In the genomic region with DNA sequence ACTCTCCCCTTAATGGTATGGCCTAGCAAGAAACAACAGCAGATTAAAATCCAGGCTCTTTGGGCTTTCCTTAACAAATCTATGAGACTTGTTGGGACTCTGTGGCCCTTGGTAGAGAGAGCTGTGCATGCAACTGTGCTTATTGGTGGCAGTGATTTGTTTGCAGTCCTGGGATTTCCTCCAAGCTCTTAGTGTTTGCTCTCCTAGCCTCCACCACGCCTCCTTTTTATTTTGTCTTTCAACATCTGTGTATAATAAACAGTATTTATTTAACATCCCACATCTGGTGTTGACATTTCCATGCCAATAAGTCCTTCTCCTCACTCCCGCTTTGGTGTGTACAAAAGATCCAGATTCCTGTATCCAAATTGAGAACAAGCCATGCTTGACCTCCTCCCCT, we compare ENCODE assay signal across 22 cellular contexts. TPM values are rescaled to one million over a fixed set of nuclear protein-coding genes. Genes with fewer than 3 reads are reported as not detected.
"Had no signal": no experiment of that assay in that cellular context is flagged by ENCODE, and none has a peak within 500 bp of the region (broad histone marks: within the 10 kb centered on the region; RNA-seq: fewer than 3 reads in every experiment).

No MANE protein-coding gene starts in this region.

- H3K36me3 ChIP-seq: heart left ventricle, ovary had no signal

- H3K27me3 ChIP-seq: ovary had no signal

- FAIRE-seq: frontal cortex had no signal

- DNase-seq: activated CD4-positive, alpha-beta T cell treated with anti-CD3 and anti-CD28 coated beads, Interleukin-2, amount 10 ng/mL, durations not matched to agents 7 days and 5 days; activated CD8-positive, alpha-beta T cell treated with anti-CD3 and anti-CD28 coated beads, Interleukin-2, amount 10 ng/mL, durations not matched to agents 7 days and 5 days; activated naive CD4-positive, alpha-beta T cell treated with Interleukin-2 at 50 U/mL for 16 hours; activated T-cell treated with anti-CD3 and anti-CD28 coated beads, Interleukin-2, amount 50 U/mL, for 24 hours; anterior cingulate cortex; caudate nucleus; heart left ventricle; mesenchymal stem cell; naive thymus-derived CD8-positive, alpha-beta T cell; ovary; psoas muscle; right cardiac atrium; T-helper 1 cell; T-helper 9 cell; trophoblast cell had no signal

- H3K9me3 ChIP-seq: heart left ventricle, ovary, psoas muscle had no signal

- H3K27ac ChIP-seq: coronary artery, heart left ventricle, ovary, psoas muscle, skin epidermis had no signal

- ATAC-seq: activated CD4-positive, CD25-positive, alpha-beta regulatory T cell treated with anti-CD3 and anti-CD28 coated beads, Interleukin-2, amount 50 U/mL, for 24 hours; activated CD8-positive, alpha-beta T cell treated with anti-CD3 and anti-CD28 coated beads, Interleukin-2, amount 10 ng/mL, durations not matched to agents 7 days and 5 days; esophagus mucosa; heart left ventricle; naive thymus-derived CD8-positive, alpha-beta T cell; psoas muscle; right cardiac atrium had no signal

- H3K4me1 ChIP-seq: psoas muscle had no signal

- H3K4me3 ChIP-seq: coronary artery, heart left ventricle, ovary, psoas muscle, skin epidermis had no signal

RNA-seq across cellular contexts. Expression of a gene that starts 3.1 kb away (rescaled TPM):
- total RNA-seq: activated CD4-positive, alpha-beta T cell treated with anti-CD3 and anti-CD28 coated beads, Interleukin-2, amount 10 ng/mL, durations not matched to agents 7 days and 5 days; activated CD8-positive, alpha-beta T cell treated with anti-CD3 and anti-CD28 coated beads, Interleukin-2, amount 10 ng/mL, durations not matched to agents 7 days and 5 days; activated T-helper 2 cell treated with anti-CD3 and anti-CD28 coated beads, Interferon-gamma antibody, Interleukin-2, Interleukin-4, amounts not matched to agents 10 μg/mL and 5 μg/mL and 100 μg/mL, durations not matched to agents 14 hours and 24 hours and 36 hours; esophagus mucosa; frontal cortex; kidney epithelial cell; naive thymus-derived CD8-positive, alpha-beta T cell; right cardiac atrium had no signal
- polyA plus RNA-seq: naive thymus-derived CD8-positive, alpha-beta T cell had no signal

RNA-seq across cellular contexts. Expression of a gene that starts 48.8 kb away (rescaled TPM):
- total RNA-seq: activated CD4-positive, alpha-beta T cell treated with anti-CD3 and anti-CD28 coated beads, Interleukin-2, amount 10 ng/mL, durations not matched to agents 7 days and 5 days; activated CD8-positive, alpha-beta T cell treated with anti-CD3 and anti-CD28 coated beads, Interleukin-2, amount 10 ng/mL, durations not matched to agents 7 days and 5 days; activated T-helper 2 cell treated with anti-CD3 and anti-CD28 coated beads, Interferon-gamma antibody, Interleukin-2, Interleukin-4, amounts not matched to agents 10 μg/mL and 5 μg/mL and 100 μg/mL, durations not matched to agents 14 hours and 24 hours and 36 hours had no signal

RNA-seq across cellular contexts. Expression of a gene that starts 56.2 kb away (rescaled TPM):
- total RNA-seq: activated CD4-positive, alpha-beta T cell treated with anti-CD3 and anti-CD28 coated beads, Interleukin-2, amount 10 ng/mL, durations not matched to agents 7 days and 5 days; activated CD8-positive, alpha-beta T cell treated with anti-CD3 and anti-CD28 coated beads, Interleukin-2, amount 10 ng/mL, durations not matched to agents 7 days and 5 days; activated T-helper 2 cell treated with anti-CD3 and anti-CD28 coated beads, Interferon-gamma antibody, Interleukin-2, Interleukin-4, amounts not matched to agents 10 μg/mL and 5 μg/mL and 100 μg/mL, durations not matched to agents 14 hours and 24 hours and 36 hours; naive thymus-derived CD8-positive, alpha-beta T cell had no signal
- polyA plus RNA-seq: naive thymus-derived CD8-positive, alpha-beta T cell had no signal
